29 cellular contexts compared by ENCODE assay signal in the genomic region with DNA sequence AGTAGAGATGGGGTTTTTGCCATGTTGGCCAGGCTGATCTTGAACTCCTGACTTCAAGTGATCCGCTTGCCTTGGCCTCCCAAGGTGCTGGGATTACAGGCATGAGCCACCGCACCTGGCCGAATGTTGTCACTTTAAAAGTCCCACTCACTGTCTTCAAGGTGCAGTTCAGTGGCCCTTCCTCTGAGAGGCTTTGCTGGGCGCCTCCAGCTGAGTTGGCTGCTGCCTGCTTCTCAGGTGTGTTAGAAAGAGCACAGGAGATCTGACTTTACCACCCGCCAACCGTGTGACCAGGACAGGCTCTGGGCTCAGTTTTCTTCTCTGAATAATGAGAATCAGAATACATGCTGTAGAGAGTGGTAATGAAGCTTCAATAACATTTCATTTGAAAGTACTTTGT.
"Had no signal": no experiment of that assay in that cellular context is flagged by ENCODE, and none has a peak within 500 bp of the region (broad histone marks: within the 10 kb centered on the region; RNA-seq: fewer than 3 reads in every experiment).

No MANE protein-coding gene starts in this region.

- DNase-seq: activated CD4-positive, alpha-beta memory T cell treated with anti-CD3 and anti-CD28 coated beads, Interleukin-2, amount 10 ng/mL, durations not matched to agents 7 days and 5 days; activated CD4-positive, alpha-beta T cell treated with anti-CD3 and anti-CD28 coated beads for 1 hour; activated CD4-positive, alpha-beta T cell treated with anti-CD3 and anti-CD28 coated beads for 4 hours; activated CD4-positive, alpha-beta T cell treated with anti-CD3 and anti-CD28 coated beads, Interleukin-2, amount 10 ng/mL, durations not matched to agents 7 days and 5 days; activated CD4-positive, alpha-beta T cell treated with anti-CD3 and anti-CD28 coated beads, Interleukin-2, amount 50 U/mL, for 4 hours; activated CD8-positive, alpha-beta memory T cell treated with anti-CD3 and anti-CD28 coated beads, Interleukin-2, amount 50 U/mL, for 48 hours; activated effector memory CD4-positive, alpha-beta T cell treated with Interleukin-2 at 50 U/mL for 16 hours; activated gamma-delta T cell treated with Interleukin-2 at 50 U/mL for 16 hours; activated naive CD4-positive, alpha-beta T cell treated with anti-CD3 and anti-CD28 coated beads, Interleukin-2, amount 50 U/mL, for 16 hours; activated naive CD4-positive, alpha-beta T cell treated with Interleukin-2 at 50 U/mL for 16 hours; activated naive CD8-positive, alpha-beta T cell treated with anti-CD3 and anti-CD28 coated beads for 36 hours; activated naive CD8-positive, alpha-beta T cell treated with anti-CD3 and anti-CD28 coated beads, Interleukin-2, amount 50 U/mL, for 24 hours; activated T-cell treated with anti-CD3 and anti-CD28 coated beads for 4 hours; activated T-cell treated with anti-CD3 and anti-CD28 coated beads, Interleukin-2, amount 50 U/mL, for 24 hours; activated T-cell treated with anti-CD3 and anti-CD28 coated beads, Interleukin-2, amount 50 U/mL, for 72 hours; adrenal gland; amygdala; aorta; body of pancreas; caudate nucleus; cortex of kidney; dermis blood vessel endothelial cell; effector CD4-positive, alpha-beta T cell; effector memory CD8-positive, alpha-beta T cell; esophagus squamous epithelium; foreskin melanocyte; T-helper 2 cell had no signal

- H3K4me3 ChIP-seq: adrenal gland, body of pancreas, esophagus squamous epithelium, gastroesophageal sphincter had no signal

- H3K27ac ChIP-seq: adrenal gland, body of pancreas, epithelial cell of prostate, esophagus squamous epithelium, gastroesophageal sphincter had no signal

- H3K27me3 Mint-ChIP-seq: activated CD4-positive, alpha-beta memory T cell treated with anti-CD3 and anti-CD28 coated beads, Interleukin-2, amount 10 ng/mL, durations not matched to agents 7 days and 5 days; activated CD4-positive, alpha-beta T cell treated with anti-CD3 and anti-CD28 coated beads, Interleukin-2, amount 10 ng/mL, durations not matched to agents 7 days and 5 days; activated naive CD8-positive, alpha-beta T cell treated with anti-CD3 and anti-CD28 coated beads for 36 hours had no signal

- H3K36me3 ChIP-seq: adrenal gland, esophagus squamous epithelium, gastroesophageal sphincter had no signal

- H3K4me1 Mint-ChIP-seq: activated CD4-positive, alpha-beta memory T cell treated with anti-CD3 and anti-CD28 coated beads, Interleukin-2, amount 10 ng/mL, durations not matched to agents 7 days and 5 days; activated CD4-positive, alpha-beta T cell treated with anti-CD3 and anti-CD28 coated beads, Interleukin-2, amount 10 ng/mL, durations not matched to agents 7 days and 5 days; activated naive CD8-positive, alpha-beta T cell treated with anti-CD3 and anti-CD28 coated beads for 36 hours; activated naive CD8-positive, alpha-beta T cell treated with anti-CD3 and anti-CD28 coated beads, Interleukin-2, amount 50 U/mL, for 24 hours had no signal

- H3K27me3 ChIP-seq: adrenal gland, body of pancreas, gastroesophageal sphincter had no signal

- H3K9me3 ChIP-seq: adrenal gland, body of pancreas, esophagus squamous epithelium, gastroesophageal sphincter had no signal

- H3K4me1 ChIP-seq: adrenal gland, body of pancreas, esophagus squamous epithelium, gastroesophageal sphincter had no signal

- ATAC-seq: activated naive CD8-positive, alpha-beta T cell treated with anti-CD3 and anti-CD28 coated beads, Interleukin-2, amount 50 U/mL, for 24 hours; activated T-cell treated with anti-CD3 and anti-CD28 coated beads, Interleukin-2, amount 50 U/mL, for 72 hours; body of pancreas; effector memory CD8-positive, alpha-beta T cell; gastroesophageal sphincter had no signal

- H3K4me3 Mint-ChIP-seq: activated CD4-positive, alpha-beta memory T cell treated with anti-CD3 and anti-CD28 coated beads, Interleukin-2, amount 10 ng/mL, durations not matched to agents 7 days and 5 days; activated CD4-positive, alpha-beta T cell treated with anti-CD3 and anti-CD28 coated beads, Interleukin-2, amount 10 ng/mL, durations not matched to agents 7 days and 5 days; activated naive CD8-positive, alpha-beta T cell treated with anti-CD3 and anti-CD28 coated beads for 36 hours; activated naive CD8-positive, alpha-beta T cell treated with anti-CD3 and anti-CD28 coated beads, Interleukin-2, amount 50 U/mL, for 24 hours; activated T-cell treated with anti-CD3 and anti-CD28 coated beads, Interleukin-2, amount 50 U/mL, for 24 hours; activated T-cell treated with anti-CD3 and anti-CD28 coated beads, Interleukin-2, amount 50 U/mL, for 72 hours; effector memory CD8-positive, alpha-beta T cell had no signal

- H3K27ac Mint-ChIP-seq: activated CD4-positive, alpha-beta memory T cell treated with anti-CD3 and anti-CD28 coated beads, Interleukin-2, amount 10 ng/mL, durations not matched to agents 7 days and 5 days; activated CD4-positive, alpha-beta T cell treated with anti-CD3 and anti-CD28 coated beads, Interleukin-2, amount 10 ng/mL, durations not matched to agents 7 days and 5 days; activated naive CD8-positive, alpha-beta T cell treated with anti-CD3 and anti-CD28 coated beads for 36 hours; activated naive CD8-positive, alpha-beta T cell treated with anti-CD3 and anti-CD28 coated beads, Interleukin-2, amount 50 U/mL, for 24 hours; activated T-cell treated with anti-CD3 and anti-CD28 coated beads, Interleukin-2, amount 50 U/mL, for 24 hours; activated T-cell treated with anti-CD3 and anti-CD28 coated beads, Interleukin-2, amount 50 U/mL, for 72 hours; effector memory CD8-positive, alpha-beta T cell had no signal

- H3K9me3 Mint-ChIP-seq: activated CD4-positive, alpha-beta memory T cell treated with anti-CD3 and anti-CD28 coated beads, Interleukin-2, amount 10 ng/mL, durations not matched to agents 7 days and 5 days; activated CD4-positive, alpha-beta T cell treated with anti-CD3 and anti-CD28 coated beads, Interleukin-2, amount 10 ng/mL, durations not matched to agents 7 days and 5 days; activated naive CD8-positive, alpha-beta T cell treated with anti-CD3 and anti-CD28 coated beads for 36 hours; activated naive CD8-positive, alpha-beta T cell treated with anti-CD3 and anti-CD28 coated beads, Interleukin-2, amount 50 U/mL, for 24 hours; activated T-cell treated with anti-CD3 and anti-CD28 coated beads, Interleukin-2, amount 50 U/mL, for 24 hours; activated T-cell treated with anti-CD3 and anti-CD28 coated beads, Interleukin-2, amount 50 U/mL, for 72 hours; effector memory CD8-positive, alpha-beta T cell had no signal

- H3K36me3 Mint-ChIP-seq: activated naive CD8-positive, alpha-beta T cell treated with anti-CD3 and anti-CD28 coated beads for 36 hours had no signal
